27 cellular contexts compared by ENCODE assay signal in genomic region chr3:135013206-135013605, GRCh38.
"Had no signal": no experiment of that assay in that cellular context is flagged by ENCODE, and none has a peak within 500 bp of the region (broad histone marks: within the 10 kb centered on the region; RNA-seq: fewer than 3 reads in every experiment).

No MANE protein-coding gene starts in this region.

- H2AFZ ChIP-seq: neural progenitor cell, parathyroid adenoma had no signal

- H3K9ac ChIP-seq: neural progenitor cell, parathyroid adenoma had no signal

- H3K27me3 ChIP-seq: neural progenitor cell, neutrophil, ovary, right lobe of liver, sigmoid colon, suprapubic skin, testis, tibial artery, transverse colon, upper lobe of right lung, uterus had no signal

- H3K36me3 ChIP-seq: neural progenitor cell, neutrophil, ovary, right lobe of liver, sigmoid colon, suprapubic skin, tibial artery, transverse colon, upper lobe of right lung, uterus had no signal

- H3K9me3 ChIP-seq: neutrophil, ovary, psoas muscle, right lobe of liver, sigmoid colon, suprapubic skin, testis, tibial artery, transverse colon, upper lobe of right lung, uterus had no signal

- DNase-seq: naive thymus-derived CD4-positive, alpha-beta T cell; natural killer cell; nucleus accumbens; ovary; psoas muscle; right cardiac atrium; right lobe of liver; sigmoid colon; small intestine; stimulated activated CD4-positive, alpha-beta T cell treated with anti-CD3 and anti-CD28 coated beads, Interleukin-15, amount 100 ng/mL, for 24 hours; stimulated activated CD4-positive, alpha-beta T cell treated with anti-CD3 and anti-CD28 coated beads, Interleukin-4, amount 100 ng/mL, for 1 hour; stimulated activated CD4-positive, alpha-beta T cell treated with anti-CD3 and anti-CD28 coated beads, Interleukin-4, amount 100 ng/mL, for 4 hours; stimulated activated CD8-positive, alpha-beta memory T cell treated with anti-CD3 and anti-CD28 coated beads, Interleukin-4, amount 100 ng/mL, for 48 hours; stimulated activated naive CD4-positive, alpha-beta T cell; stimulated activated naive CD8-positive, alpha-beta T cell treated with anti-CD3 and anti-CD28 coated beads, Interleukin-15, amount 100 ng/mL, for 72 hours; stimulated activated naive CD8-positive, alpha-beta T cell treated with anti-CD3 and anti-CD28 coated beads, Interleukin-15, Interleukin-2, amounts not matched to agents 100 U/mL and 50 U/mL, for 24 hours; substantia nigra; testis; tibial artery; transverse colon; upper lobe of right lung; uterus had no signal

- FAIRE-seq: small intestine had no signal

- H3K4me1 ChIP-seq: psoas muscle, right lobe of liver, sigmoid colon, suprapubic skin, tibial artery, transverse colon, upper lobe of right lung, uterus had no signal

- H3K4me2 ChIP-seq: neural progenitor cell had no signal

- H3K27ac ChIP-seq: neural progenitor cell, neutrophil, ovary, parathyroid adenoma, psoas muscle, right lobe of liver, sigmoid colon, suprapubic skin, testis, tibial artery, transverse colon, upper lobe of right lung, uterus had no signal

- H3K79me2 ChIP-seq: parathyroid adenoma had no signal

- ATAC-seq: naive thymus-derived CD4-positive, alpha-beta T cell; natural killer cell; psoas muscle; right cardiac atrium; right lobe of liver; stimulated activated memory B cell treated with anti-CD40 and anti-IgM and Interleukin-4, amounts not matched to agents 10 μg/mL and 1 μg/mL and 100 μg/mL, for 72 hours; stimulated activated naive CD8-positive, alpha-beta T cell treated with anti-CD3 and anti-CD28 coated beads, Interleukin-15, amount 100 ng/mL, for 72 hours; stimulated activated naive CD8-positive, alpha-beta T cell treated with anti-CD3 and anti-CD28 coated beads, Interleukin-15, Interleukin-2, amounts not matched to agents 100 U/mL and 50 U/mL, for 24 hours; upper lobe of right lung had no signal

- H3K4me3 ChIP-seq: neural progenitor cell, ovary, psoas muscle, right lobe of liver, sigmoid colon, suprapubic skin, testis, tibial artery, transverse colon, upper lobe of right lung, uterus had no signal
